19 cellular contexts compared by ENCODE assay signal in genomic region chr12:110426300-110426910, GRCh38.
"Had no signal": no experiment of that assay in that cellular context is flagged by ENCODE, and none has a peak within 500 bp of the region (broad histone marks: within the 10 kb centered on the region; RNA-seq: fewer than 3 reads in every experiment).

No MANE protein-coding gene starts in this region.

- H3K27ac ChIP-seq: right atrium auricular region, skin epidermis, suprapubic skin, upper lobe of left lung had no signal

- H3K9me3 ChIP-seq: right atrium auricular region, suprapubic skin, upper lobe of left lung had no signal

- DNase-seq: activated CD4-positive, alpha-beta T cell treated with anti-CD3 and anti-CD28 coated beads, Interleukin-2, amount 10 ng/mL, durations not matched to agents 24 days and 14 days; activated CD4-positive, CD25-positive, alpha-beta regulatory T cell; activated CD8-positive, alpha-beta memory T cell treated with anti-CD3 and anti-CD28 coated beads, Interleukin-2, amount 50 U/mL, for 48 hours; activated gamma-delta T cell treated with Interleukin-2 at 50 U/mL for 16 hours; activated naive CD8-positive, alpha-beta T cell treated with anti-CD3 and anti-CD28 coated beads, Interleukin-2, amount 10 ng/mL, durations not matched to agents 7 days and 5 days; activated T-cell treated with anti-CD3 and anti-CD28 coated beads, Interleukin-2, amount 50 U/mL, for 72 hours; aorta; cortex of kidney; effector CD4-positive, alpha-beta T cell; islet precursor cell; nephron progenitor cell; occipital lobe; stimulated activated CD4-positive, alpha-beta T cell treated with anti-CD3 and anti-CD28 coated beads, Interleukin-4, amount 100 ng/mL, for 24 hours; stimulated activated naive CD8-positive, alpha-beta T cell treated with anti-CD3 and anti-CD28 coated beads, Interleukin-15, Interleukin-2, amounts not matched to agents 100 U/mL and 50 U/mL, for 24 hours; upper lobe of left lung had no signal

- H3K36me3 ChIP-seq: right atrium auricular region, suprapubic skin, upper lobe of left lung had no signal

- H3K4me3 ChIP-seq: lung, right atrium auricular region, skin epidermis, suprapubic skin, upper lobe of left lung had no signal

- H3K4me1 ChIP-seq: right atrium auricular region had no signal

- H3K27me3 ChIP-seq: right atrium auricular region, suprapubic skin, upper lobe of left lung had no signal
